ENCODE assay signal across 9 cellular contexts in the genomic region with DNA sequence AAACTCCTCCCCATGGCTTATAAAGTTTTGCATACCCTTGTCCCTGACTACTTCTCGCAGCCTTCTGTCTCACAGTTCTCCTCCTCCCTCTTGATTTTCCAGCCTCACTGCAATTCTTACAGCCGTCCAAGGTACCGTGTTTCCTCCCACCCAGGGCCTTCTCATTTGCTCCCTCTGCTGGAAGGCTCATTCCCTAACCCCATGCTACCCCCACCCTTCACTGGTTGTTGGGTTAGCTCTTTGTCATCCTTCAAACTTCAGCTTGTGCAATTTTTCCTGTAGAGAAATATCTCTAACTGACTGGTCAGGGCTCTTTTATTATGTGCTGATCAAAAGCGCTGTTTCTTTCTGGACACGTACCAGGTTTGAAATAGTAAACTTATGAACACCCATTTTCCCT.
DNase-seq lines count a peak whose midpoint lies in the region; ATAC-seq, FAIRE-seq and TF ChIP-seq lines count a peak whose summit lies in the region.
"Had no signal": no experiment of that assay in that cellular context is flagged by ENCODE, and none has a peak within 500 bp of the region (broad histone marks: within the 10 kb centered on the region; RNA-seq: fewer than 3 reads in every experiment).

No MANE protein-coding gene starts in this region.

- no peak for FAIRE-seq in D721Med (lab: Jason Lieb, UNC)
- no peak for FAIRE-seq in HepG2 (lab: Jason Lieb, UNC)

- in situ Hi-C loops in HepG2 (cut with HindIII; ENCODE audit: extremely low pct_ligation_motif_present, low pct_unique_long_range_greater_than_20kb), result no loop called here

- H3K4me3 ChIP-seq in ascending aorta (no peak overlapping the region), HepG2 (replicated peaks in 1 of 3; ENCODE audit: insufficient read depth in 1 of 3, low read depth in 2 of 3, low read length in 3 of 3) (no peak overlapping the region)

- H3K27ac ChIP-seq in ascending aorta (peak overlapping the region; percentile 55 to 70), HepG2 (ENCODE audit: extremely low read length, insufficient read depth, low read length) (no peak overlapping the region)

- H3K27me3 ChIP-seq in ascending aorta, result no peaks in the 10 kb centered on the region
- H3K27me3 ChIP-seq in HepG2 (ENCODE audit: control insufficient read depth in 1 of 2, insufficient read depth in 2 of 2, low read length in 2 of 2), result no peaks in the 10 kb centered on the region

- H3K4me1 ChIP-seq in ascending aorta, result peaks cover 3 to 55% of the 10 kb centered on the region in 2 donors
- H3K4me1 ChIP-seq in HepG2 (ENCODE audit: insufficient read depth, low read length), result no peaks in the 10 kb centered on the region

- CTCF ChIA-PET in HepG2 (lab: Yijun Ruan, JAX; ENCODE audit: low intra/inter-chr PET ratio, low total read pairs), result interaction anchor here (0.8 to 3.6 kb wide), 2 partner anchors 75 to 596 kb away, joined by 3 to 11 read pairs; no protein-coding TSS in a partner anchor

- TF ChIP-seq POLR2A in HepG2 (IDR thresholded peaks at IDR 0.05; ENCODE audit: insufficient read depth in 1 of 2, low read depth in 2 of 2, low read length in 2 of 2), result no peak

- TF ChIP-seq RAD21 in HepG2 (CRISPR knock-in tag; IDR thresholded peaks at IDR 0.05), result no peak

- peak; percentile 84 for ATAC-seq in HepG2
- no peak for ATAC-seq in HG03139 (IDR thresholded peaks at IDR 0.05; ENCODE audit: unreplicated experiment)

- BruUV-seq in HepG2 (replicated peaks; lab: Mats Ljungman, UMichigan), result no TSS peak

- DNase-seq in D721Med (ENCODE audit: insufficient read length, low spot score) (no peak), HT1080 (ENCODE audit: low read depth) (peak; percentile 32), ascending aorta (ENCODE audit: low spot score in 2 of 2) (no peak), HepG2 (ENCODE audit: low spot score) (peak; percentile 2), NCI-H2227 treated with DMSO at 0.1 percent for 48 hours (lab: John Stamatoyannopoulos, UW) (no peak), mesenteric fat pad (ENCODE audit: low spot score) (no peak), superior temporal gyrus (ENCODE audit: extremely low spot score) (no peak)
- DNase-seq: T-helper 1 cell had no signal

- H3K9me3 ChIP-seq in ascending aorta (no peaks in the 10 kb centered on the region), HepG2 (ENCODE audit: low read length) (no peaks in the 10 kb centered on the region)

- no peak overlapping the region for H2AFZ ChIP-seq in HepG2 (ENCODE audit: low read length)

- H4K20me1 ChIP-seq in HepG2 (ENCODE audit: insufficient read depth, low read length), result no peaks in the 10 kb centered on the region

- no peak overlapping the region for H3K4me2 ChIP-seq in HepG2 (ENCODE audit: low read depth, low read length)

- no peak overlapping the region for H3K9ac ChIP-seq in HepG2 (ENCODE audit: insufficient read depth, low read depth, low read length)

- WGBS in HepG2 (ENCODE audit: low lambda C conversion rate), result 15% methylated on average over 5 of the region's 5 CpGs

- H3K36me3 ChIP-seq in ascending aorta (no peaks in the 10 kb centered on the region), HepG2 (replicated peaks in 1 of 2; ENCODE audit: control insufficient read depth in 1 of 2, insufficient read depth in 2 of 2, low read length in 2 of 2) (no peaks in the 10 kb centered on the region)

- TF ChIP-seq CTCF in D721Med (IDR thresholded peaks at IDR 0.05; ENCODE audit: insufficient read depth, missing control alignments) (peak; percentile 24), ascending aorta (IDR thresholded peaks at IDR 0.05) (peak in 1 of 3 experiments; percentile 23), HepG2 (CRISPR knock-in tag; IDR thresholded peaks at IDR 0.05) (peak; percentile 54)

- H3K79me2 ChIP-seq in HepG2 (ENCODE audit: insufficient read depth, low read length), result no peaks in the 10 kb centered on the region

- intact Hi-C loops in ascending aorta (cut with DNase I) (loop anchor here (5.0 kb wide), 1 partner anchor 68 kb away; no protein-coding TSS in a partner anchor), HepG2 (cut with micrococcal nuclease; ENCODE audit: unreplicated experiment) (loop anchor here (1.0 kb wide), 1 partner anchor 75 kb away; no protein-coding TSS in a partner anchor)

- POLR2A ChIA-PET in HepG2 (lab: Yijun Ruan, JAX), result no interaction called here

- TF ChIP-seq EP300 in HepG2 (IDR thresholded peaks at IDR 0.05; ENCODE audit: low read depth in 2 of 2, low read length in 2 of 2), result no peak
- TF ChIP-seq EP300 in HepG2 (CRISPR knock-in tag; IDR thresholded peaks at IDR 0.05; ENCODE audit: borderline replicate concordance), result no peak

TF ChIP-seq in HepG2, 621 proteins besides CTCF, POLR2A, EP300 and RAD21 (continues in another document):
- TF ChIP-seq ZSCAN29 (CRISPR knock-in tag; conservative IDR thresholded peaks at IDR 0.05) (no peak), ARHGAP35 (CRISPR knock-in tag; IDR thresholded peaks at IDR 0.05; ENCODE audit: borderline replicate concordance) (no peak), SMC3 (IDR thresholded peaks at IDR 0.05; ENCODE audit: low read length) (peak; percentile 59), STAG1 (CRISPR knock-in tag; IDR thresholded peaks at IDR 0.05) (peak; percentile 51), KLF11 (CRISPR knock-in tag; IDR thresholded peaks at IDR 0.05) (no peak), FOSL1 (CRISPR knock-in tag; IDR thresholded peaks at IDR 0.05; ENCODE audit: borderline replicate concordance) (no peak), REPIN1 (CRISPR knock-in tag; IDR thresholded peaks at IDR 0.05; ENCODE audit: borderline replicate concordance, low read depth) (no peak), CHD4 (IDR thresholded peaks at IDR 0.05; ENCODE audit: borderline replicate concordance, low read length) (no peak), KMT2B (CRISPR knock-in tag; IDR thresholded peaks at IDR 0.05) (no peak), ZC3H13 (CRISPR knock-in tag; IDR thresholded peaks at IDR 0.05) (no peak), ZNF768 (CRISPR knock-in tag; IDR thresholded peaks at IDR 0.05) (no peak)
- TF ChIP-seq, protein P1, sequence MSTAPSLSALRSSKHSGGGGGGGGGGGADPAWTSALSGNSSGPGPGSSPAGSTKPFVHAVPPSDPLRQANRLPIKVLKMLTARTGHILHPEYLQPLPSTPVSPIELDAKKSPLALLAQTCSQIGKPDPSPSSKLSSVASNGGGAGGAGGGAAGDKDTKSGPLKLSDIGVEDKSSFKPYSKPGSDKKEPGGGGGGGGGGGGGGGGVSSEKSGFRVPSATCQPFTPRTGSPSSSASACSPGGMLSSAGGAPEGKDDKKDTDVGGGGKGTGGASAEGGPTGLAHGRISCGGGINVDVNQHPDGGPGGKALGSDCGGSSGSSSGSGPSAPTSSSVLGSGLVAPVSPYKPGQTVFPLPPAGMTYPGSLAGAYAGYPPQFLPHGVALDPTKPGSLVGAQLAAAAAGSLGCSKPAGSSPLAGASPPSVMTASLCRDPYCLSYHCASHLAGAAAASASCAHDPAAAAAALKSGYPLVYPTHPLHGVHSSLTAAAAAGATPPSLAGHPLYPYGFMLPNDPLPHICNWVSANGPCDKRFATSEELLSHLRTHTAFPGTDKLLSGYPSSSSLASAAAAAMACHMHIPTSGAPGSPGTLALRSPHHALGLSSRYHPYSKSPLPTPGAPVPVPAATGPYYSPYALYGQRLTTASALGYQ (CRISPR knock-in tag; IDR thresholded peaks at IDR 0.05), result no peak
- TF ChIP-seq, protein P2, sequence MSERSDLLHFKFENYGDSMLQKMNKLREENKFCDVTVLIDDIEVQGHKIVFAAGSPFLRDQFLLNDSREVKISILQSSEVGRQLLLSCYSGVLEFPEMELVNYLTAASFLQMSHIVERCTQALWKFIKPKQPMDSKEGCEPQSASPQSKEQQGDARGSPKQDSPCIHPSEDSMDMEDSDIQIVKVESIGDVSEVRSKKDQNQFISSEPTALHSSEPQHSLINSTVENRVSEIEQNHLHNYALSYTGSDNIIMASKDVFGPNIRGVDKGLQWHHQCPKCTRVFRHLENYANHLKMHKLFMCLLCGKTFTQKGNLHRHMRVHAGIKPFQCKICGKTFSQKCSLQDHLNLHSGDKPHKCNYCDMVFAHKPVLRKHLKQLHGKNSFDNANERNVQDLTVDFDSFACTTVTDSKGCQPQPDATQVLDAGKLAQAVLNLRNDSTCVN (CRISPR knock-in tag; IDR thresholded peaks at IDR 0.05; ENCODE audit: borderline replicate concordance), result no peak
- TF ChIP-seq, protein P3, sequence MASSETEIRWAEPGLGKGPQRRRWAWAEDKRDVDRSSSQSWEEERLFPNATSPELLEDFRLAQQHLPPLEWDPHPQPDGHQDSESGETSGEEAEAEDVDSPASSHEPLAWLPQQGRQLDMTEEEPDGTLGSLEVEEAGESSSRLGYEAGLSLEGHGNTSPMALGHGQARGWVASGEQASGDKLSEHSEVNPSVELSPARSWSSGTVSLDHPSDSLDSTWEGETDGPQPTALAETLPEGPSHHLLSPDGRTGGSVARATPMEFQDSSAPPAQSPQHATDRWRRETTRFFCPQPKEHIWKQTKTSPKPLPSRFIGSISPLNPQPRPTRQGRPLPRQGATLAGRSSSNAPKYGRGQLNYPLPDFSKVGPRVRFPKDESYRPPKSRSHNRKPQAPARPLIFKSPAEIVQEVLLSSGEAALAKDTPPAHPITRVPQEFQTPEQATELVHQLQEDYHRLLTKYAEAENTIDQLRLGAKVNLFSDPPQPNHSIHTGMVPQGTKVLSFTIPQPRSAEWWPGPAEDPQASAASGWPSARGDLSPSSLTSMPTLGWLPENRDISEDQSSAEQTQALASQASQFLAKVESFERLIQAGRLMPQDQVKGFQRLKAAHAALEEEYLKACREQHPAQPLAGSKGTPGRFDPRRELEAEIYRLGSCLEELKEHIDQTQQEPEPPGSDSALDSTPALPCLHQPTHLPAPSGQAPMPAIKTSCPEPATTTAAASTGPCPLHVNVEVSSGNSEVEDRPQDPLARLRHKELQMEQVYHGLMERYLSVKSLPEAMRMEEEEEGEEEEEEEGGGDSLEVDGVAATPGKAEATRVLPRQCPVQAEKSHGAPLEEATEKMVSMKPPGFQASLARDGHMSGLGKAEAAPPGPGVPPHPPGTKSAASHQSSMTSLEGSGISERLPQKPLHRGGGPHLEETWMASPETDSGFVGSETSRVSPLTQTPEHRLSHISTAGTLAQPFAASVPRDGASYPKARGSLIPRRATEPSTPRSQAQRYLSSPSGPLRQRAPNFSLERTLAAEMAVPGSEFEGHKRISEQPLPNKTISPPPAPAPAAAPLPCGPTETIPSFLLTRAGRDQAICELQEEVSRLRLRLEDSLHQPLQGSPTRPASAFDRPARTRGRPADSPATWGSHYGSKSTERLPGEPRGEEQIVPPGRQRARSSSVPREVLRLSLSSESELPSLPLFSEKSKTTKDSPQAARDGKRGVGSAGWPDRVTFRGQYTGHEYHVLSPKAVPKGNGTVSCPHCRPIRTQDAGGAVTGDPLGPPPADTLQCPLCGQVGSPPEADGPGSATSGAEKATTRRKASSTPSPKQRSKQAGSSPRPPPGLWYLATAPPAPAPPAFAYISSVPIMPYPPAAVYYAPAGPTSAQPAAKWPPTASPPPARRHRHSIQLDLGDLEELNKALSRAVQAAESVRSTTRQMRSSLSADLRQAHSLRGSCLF (CRISPR knock-in tag; IDR thresholded peaks at IDR 0.05; ENCODE audit: borderline replicate concordance), result no peak

Comparison
In these comparisons a context has a peak if more than half of its experiments do, and no peak if none do; other contexts are left out.
1. DNase-seq: peak in HT1080 (single experiment) and HepG2 (single experiment); none in D721Med (single experiment), ascending aorta (0 of 2), NCI-H2227 treated with DMSO at 0.1 percent for 48 hours (single experiment), mesenteric fat pad (single experiment) and superior temporal gyrus (single experiment).